In genomic region chr17:37089998-37090397, GRCh38 we compare ENCODE assay signal across 9 cellular contexts.
A peak's percentile ranks its signal among the peaks of the same experiment; 100 is the strongest.
DNase-seq lines count a peak whose midpoint lies in the region; ATAC-seq, FAIRE-seq and TF ChIP-seq lines count a peak whose summit lies in the region.
"Had no signal": no experiment of that assay in that cellular context is flagged by ENCODE, and none has a peak within 500 bp of the region (broad histone marks: within the 10 kb centered on the region; RNA-seq: fewer than 3 reads in every experiment).

No MANE protein-coding gene starts in this region.

- H3K9me3 Mint-ChIP-seq in natural killer cell, result no peaks in the 10 kb centered on the region

- no peak for TF ChIP-seq CTCF in natural killer cell (IDR thresholded peaks at IDR 0.05)

- peaks cover 65 to 70% of the 10 kb centered on the region in 2 donors for H3K4me1 Mint-ChIP-seq in natural killer cell

- no peak for FAIRE-seq in RCC 7860 (lab: Jason Lieb, UNC)

- peak overlapping the region; percentile 86 for H3K4me3 Mint-ChIP-seq in natural killer cell

- intact Hi-C loops in natural killer cell (cut with micrococcal nuclease), result no loop called here
- intact Hi-C loops in posterior cingulate gyrus (cut with DNase I), result loop anchor here (5.0 kb wide), 1 partner anchor 82 kb away; no protein-coding TSS in a partner anchor

- no peaks in the 10 kb centered on the region for H3K36me3 Mint-ChIP-seq in natural killer cell

- H3K27me3 Mint-ChIP-seq in natural killer cell (ENCODE audit: low read depth in 2 of 2), result no peaks in the 10 kb centered on the region

- ATAC-seq in HG03354 (IDR thresholded peaks at IDR 0.05; ENCODE audit: poor library complexity, severe bottlenecking, unreplicated experiment), result peak; percentile 82
- peak; percentile 88 to 96 (median 94) for ATAC-seq in natural killer cell
- no peak for ATAC-seq in HG03378 (IDR thresholded peaks at IDR 0.05; ENCODE audit: unreplicated experiment)
- no peak for ATAC-seq in GM21529 (IDR thresholded peaks at IDR 0.05; ENCODE audit: unreplicated experiment)

- DNase-seq in GDM1 (lab: John Stamatoyannopoulos, UW), result peak; percentile 59
- DNase-seq in activated T-cell treated with anti-CD3 and anti-CD28 coated beads for 24 hours (ENCODE audit: low read depth), result peak; percentile 22
- DNase-seq in natural killer cell, result peak; percentile 55
- DNase-seq in RCC 7860 (ENCODE audit: low spot score), result no peak
- DNase-seq in posterior cingulate gyrus, result no peak
- DNase-seq: NCI-H526 treated with DMSO at 0.1 percent for 48 hours had no signal

- peak overlapping the region; percentile 88 to 98 for H3K27ac Mint-ChIP-seq in natural killer cell

Comparison
In these comparisons a context has a peak if more than half of its experiments do, and no peak if none do; other contexts are left out.
1. DNase-seq: peak in GDM1 (single experiment), activated T-cell treated with anti-CD3 and anti-CD28 coated beads for 24 hours (single experiment) and natural killer cell (single experiment); none in RCC 7860 (single experiment) and posterior cingulate gyrus (0 of 10).
2. ATAC-seq: peak in HG03354 (single experiment) and natural killer cell (3 of 3); none in HG03378 (single experiment) and GM21529 (single experiment).